In genomic region chr20:37881601-37882343, GRCh38 we compare ENCODE assay signal across 1 cellular context.
TF ChIP-seq lines count a peak whose summit lies in the region.

No MANE protein-coding gene starts in this region.

TF ChIP-seq in HepG2, 621 proteins besides CTCF, POLR2A, EP300 and RAD21 (continued from another document and continues in another):
- TF ChIP-seq, protein P1, sequence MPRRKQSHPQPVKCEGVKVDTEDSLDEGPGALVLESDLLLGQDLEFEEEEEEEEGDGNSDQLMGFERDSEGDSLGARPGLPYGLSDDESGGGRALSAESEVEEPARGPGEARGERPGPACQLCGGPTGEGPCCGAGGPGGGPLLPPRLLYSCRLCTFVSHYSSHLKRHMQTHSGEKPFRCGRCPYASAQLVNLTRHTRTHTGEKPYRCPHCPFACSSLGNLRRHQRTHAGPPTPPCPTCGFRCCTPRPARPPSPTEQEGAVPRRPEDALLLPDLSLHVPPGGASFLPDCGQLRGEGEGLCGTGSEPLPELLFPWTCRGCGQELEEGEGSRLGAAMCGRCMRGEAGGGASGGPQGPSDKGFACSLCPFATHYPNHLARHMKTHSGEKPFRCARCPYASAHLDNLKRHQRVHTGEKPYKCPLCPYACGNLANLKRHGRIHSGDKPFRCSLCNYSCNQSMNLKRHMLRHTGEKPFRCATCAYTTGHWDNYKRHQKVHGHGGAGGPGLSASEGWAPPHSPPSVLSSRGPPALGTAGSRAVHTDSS (CRISPR knock-in tag; conservative IDR thresholded peaks at IDR 0.05) = 0 out of 2 replicates have a peak, but pooled peaks have one; percentile 57
- TF ChIP-seq ZSCAN12 (CRISPR knock-in tag; IDR thresholded peaks at IDR 0.05) (no peak), ZNF563 (CRISPR knock-in tag; IDR thresholded peaks at IDR 0.05) (0 out of 2 replicates have a peak, but pooled peaks have one; percentile 55), KDM4B (CRISPR knock-in tag; IDR thresholded peaks at IDR 0.05) (no peak), ZHX1 (CRISPR knock-in tag; IDR thresholded peaks at IDR 0.05; ENCODE audit: low read depth) (0 out of 2 replicates have a peak, but pooled peaks have one; percentile 33), ZNF335 (CRISPR knock-in tag; IDR thresholded peaks at IDR 0.05) (no peak), PPARG (CRISPR knock-in tag; conservative IDR thresholded peaks at IDR 0.05) (no peak), ZSCAN31 (CRISPR knock-in tag; IDR thresholded peaks at IDR 0.05; ENCODE audit: low read depth) (no peak; the same call in 1 of the 2 replicates), GLI4 (CRISPR knock-in tag; IDR thresholded peaks at IDR 0.05; ENCODE audit: borderline replicate concordance) (0 out of 2 replicates have a peak, but pooled peaks have one; percentile 5), KLF16 (CRISPR knock-in tag; IDR thresholded peaks at IDR 0.05) (peak in 1 of 2 experiments; percentile 33; a peak in 1 of 4 replicates), RBAK (CRISPR knock-in tag; IDR thresholded peaks at IDR 0.05) (no peak), GMEB1 (CRISPR knock-in tag; IDR thresholded peaks at IDR 0.05; ENCODE audit: borderline replicate concordance) (no peak), HDAC1 (CRISPR knock-in tag; IDR thresholded peaks at IDR 0.05) (peak; percentile 47; the same call in 1 of the 2 replicates), PHF20 (CRISPR knock-in tag; IDR thresholded peaks at IDR 0.05) (no peak), WIZ (CRISPR knock-in tag; IDR thresholded peaks at IDR 0.05) (no peak), FUBP1 (CRISPR knock-in tag; IDR thresholded peaks at IDR 0.05; ENCODE audit: borderline replicate concordance) (0 out of 2 replicates have a peak, but pooled peaks have one; percentile 14), ZBTB20 (CRISPR knock-in tag; IDR thresholded peaks at IDR 0.05; ENCODE audit: borderline replicate concordance, low read depth) (peak; percentile 37; the same call in 1 of the 2 replicates), PHF21A (CRISPR knock-in tag; IDR thresholded peaks at IDR 0.05) (no peak), CCDC6 (CRISPR knock-in tag; IDR thresholded peaks at IDR 0.05) (no peak), ZNF777 (CRISPR knock-in tag; IDR thresholded peaks at IDR 0.05) (no peak), RCOR2 (CRISPR knock-in tag; IDR thresholded peaks at IDR 0.05) (no peak), SOX6 (IDR thresholded peaks at IDR 0.05) (no peak), SOX6 (CRISPR knock-in tag; IDR thresholded peaks at IDR 0.05) (no peak; the same call in 1 of the 2 replicates), MAFK (conservative IDR thresholded peaks at IDR 0.05 in 1 of 2, IDR thresholded peaks at IDR 0.05 in 1 of 2; ENCODE audit: low read length in 2 of 2) (no peak), ZNF768 (CRISPR knock-in tag; IDR thresholded peaks at IDR 0.05) (peak; percentile 61; the same call in 1 of the 2 replicates), ZNF296 (CRISPR knock-in tag; conservative IDR thresholded peaks at IDR 0.05) (0 out of 2 replicates have a peak, but pooled peaks have one; percentile 25), MAF1 (CRISPR knock-in tag; IDR thresholded peaks at IDR 0.05; ENCODE audit: borderline replicate concordance) (no peak), ZNF549 (CRISPR knock-in tag; IDR thresholded peaks at IDR 0.05) (no peak), SMARCC2 (IDR thresholded peaks at IDR 0.05) (no peak), BATF2 (CRISPR knock-in tag; IDR thresholded peaks at IDR 0.05) (0 out of 2 replicates have a peak, but pooled peaks have one; percentile 63), ZNF121 (CRISPR knock-in tag; IDR thresholded peaks at IDR 0.05) (no peak), SKI (IDR thresholded peaks at IDR 0.05; ENCODE audit: partially characterized antibody) (no peak), KDM5B (CRISPR knock-in tag; IDR thresholded peaks at IDR 0.05; ENCODE audit: borderline replicate concordance) (peak; percentile 67; the same call in 1 of the 2 replicates), HIVEP1 (CRISPR knock-in tag; IDR thresholded peaks at IDR 0.05) (peak; percentile 87), ZMYM3 (CRISPR knock-in tag; IDR thresholded peaks at IDR 0.05) (peak; percentile 9), RERE (CRISPR knock-in tag; IDR thresholded peaks at IDR 0.05; ENCODE audit: low read depth) (no peak), RARA (CRISPR knock-in tag; IDR thresholded peaks at IDR 0.05) (no peak), TAF1 (CRISPR knock-in tag; IDR thresholded peaks at IDR 0.05) (no peak), SP1 (IDR thresholded peaks at IDR 0.05) (no peak), SP1 (CRISPR knock-in tag; IDR thresholded peaks at IDR 0.05) (0 out of 2 replicates have a peak, but pooled peaks have one; percentile 33), ZSCAN9 (CRISPR knock-in tag; IDR thresholded peaks at IDR 0.05; ENCODE audit: borderline replicate concordance) (no peak)
- TF ChIP-seq, protein P2, sequence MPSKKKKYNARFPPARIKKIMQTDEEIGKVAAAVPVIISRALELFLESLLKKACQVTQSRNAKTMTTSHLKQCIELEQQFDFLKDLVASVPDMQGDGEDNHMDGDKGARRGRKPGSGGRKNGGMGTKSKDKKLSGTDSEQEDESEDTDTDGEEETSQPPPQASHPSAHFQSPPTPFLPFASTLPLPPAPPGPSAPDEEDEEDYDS (CRISPR knock-in tag; IDR thresholded peaks at IDR 0.05) = 0 out of 2 replicates have a peak, but pooled peaks have one; percentile 44
- TF ChIP-seq, protein P3, sequence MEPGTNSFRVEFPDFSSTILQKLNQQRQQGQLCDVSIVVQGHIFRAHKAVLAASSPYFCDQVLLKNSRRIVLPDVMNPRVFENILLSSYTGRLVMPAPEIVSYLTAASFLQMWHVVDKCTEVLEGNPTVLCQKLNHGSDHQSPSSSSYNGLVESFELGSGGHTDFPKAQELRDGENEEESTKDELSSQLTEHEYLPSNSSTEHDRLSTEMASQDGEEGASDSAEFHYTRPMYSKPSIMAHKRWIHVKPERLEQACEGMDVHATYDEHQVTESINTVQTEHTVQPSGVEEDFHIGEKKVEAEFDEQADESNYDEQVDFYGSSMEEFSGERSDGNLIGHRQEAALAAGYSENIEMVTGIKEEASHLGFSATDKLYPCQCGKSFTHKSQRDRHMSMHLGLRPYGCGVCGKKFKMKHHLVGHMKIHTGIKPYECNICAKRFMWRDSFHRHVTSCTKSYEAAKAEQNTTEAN (CRISPR knock-in tag; conservative IDR thresholded peaks at IDR 0.05) = no peak
- TF ChIP-seq, protein P4, sequence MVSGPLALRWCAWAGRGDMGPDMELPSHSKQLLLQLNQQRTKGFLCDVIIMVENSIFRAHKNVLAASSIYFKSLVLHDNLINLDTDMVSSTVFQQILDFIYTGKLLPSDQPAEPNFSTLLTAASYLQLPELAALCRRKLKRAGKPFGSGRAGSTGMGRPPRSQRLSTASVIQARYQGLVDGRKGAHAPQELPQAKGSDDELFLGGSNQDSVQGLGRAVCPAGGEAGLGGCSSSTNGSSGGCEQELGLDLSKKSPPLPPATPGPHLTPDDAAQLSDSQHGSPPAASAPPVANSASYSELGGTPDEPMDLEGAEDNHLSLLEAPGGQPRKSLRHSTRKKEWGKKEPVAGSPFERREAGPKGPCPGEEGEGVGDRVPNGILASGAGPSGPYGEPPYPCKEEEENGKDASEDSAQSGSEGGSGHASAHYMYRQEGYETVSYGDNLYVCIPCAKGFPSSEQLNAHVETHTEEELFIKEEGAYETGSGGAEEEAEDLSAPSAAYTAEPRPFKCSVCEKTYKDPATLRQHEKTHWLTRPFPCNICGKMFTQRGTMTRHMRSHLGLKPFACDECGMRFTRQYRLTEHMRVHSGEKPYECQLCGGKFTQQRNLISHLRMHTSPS (CRISPR knock-in tag; IDR thresholded peaks at IDR 0.05; ENCODE audit: low read depth) = 0 out of 2 replicates have a peak, but pooled peaks have one; percentile 15
- TF ChIP-seq, protein P5, sequence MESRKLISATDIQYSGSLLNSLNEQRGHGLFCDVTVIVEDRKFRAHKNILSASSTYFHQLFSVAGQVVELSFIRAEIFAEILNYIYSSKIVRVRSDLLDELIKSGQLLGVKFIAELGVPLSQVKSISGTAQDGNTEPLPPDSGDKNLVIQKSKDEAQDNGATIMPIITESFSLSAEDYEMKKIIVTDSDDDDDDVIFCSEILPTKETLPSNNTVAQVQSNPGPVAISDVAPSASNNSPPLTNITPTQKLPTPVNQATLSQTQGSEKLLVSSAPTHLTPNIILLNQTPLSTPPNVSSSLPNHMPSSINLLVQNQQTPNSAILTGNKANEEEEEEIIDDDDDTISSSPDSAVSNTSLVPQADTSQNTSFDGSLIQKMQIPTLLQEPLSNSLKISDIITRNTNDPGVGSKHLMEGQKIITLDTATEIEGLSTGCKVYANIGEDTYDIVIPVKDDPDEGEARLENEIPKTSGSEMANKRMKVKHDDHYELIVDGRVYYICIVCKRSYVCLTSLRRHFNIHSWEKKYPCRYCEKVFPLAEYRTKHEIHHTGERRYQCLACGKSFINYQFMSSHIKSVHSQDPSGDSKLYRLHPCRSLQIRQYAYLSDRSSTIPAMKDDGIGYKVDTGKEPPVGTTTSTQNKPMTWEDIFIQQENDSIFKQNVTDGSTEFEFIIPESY (CRISPR knock-in tag; IDR thresholded peaks at IDR 0.05) = no peak
